16 cellular contexts compared by ENCODE assay signal in the genomic region with DNA sequence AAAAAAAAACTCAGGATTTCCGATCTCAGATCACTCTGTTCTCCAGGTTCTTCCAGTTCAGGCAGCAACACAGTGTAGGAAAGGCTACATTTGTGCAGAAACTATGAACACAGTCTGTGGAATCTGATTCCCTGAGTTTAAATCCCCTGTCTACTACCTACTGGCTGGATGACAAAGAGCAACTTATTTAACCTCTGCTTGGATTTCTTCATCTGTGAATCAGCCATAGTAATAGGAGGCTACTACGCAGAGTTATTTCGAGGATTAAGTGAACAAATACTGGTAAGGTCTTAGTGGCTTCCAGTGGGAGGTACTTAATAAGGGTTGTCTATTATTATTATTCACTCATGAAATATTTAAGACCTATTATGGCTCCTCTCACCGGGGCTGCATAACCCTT. TPM values are rescaled to one million over a fixed set of nuclear protein-coding genes. Genes with fewer than 3 reads are reported as not detected.
DNase-seq lines count a peak whose midpoint lies in the region; ATAC-seq and TF ChIP-seq lines count a peak whose summit lies in the region.
"Had no signal": no experiment of that assay in that cellular context is flagged by ENCODE, and none has a peak within 500 bp of the region (broad histone marks: within the 10 kb centered on the region; RNA-seq: fewer than 3 reads in every experiment).

No MANE protein-coding gene starts in this region.

- no peak overlapping the region for H3K27ac Mint-ChIP-seq in natural killer cell
- H3K27ac Mint-ChIP-seq: activated B cell treated with CpG ODN at 0.5 μM for 24 hours, T-cell had no signal

- peak overlapping the region in 1 of 3 donors; percentile 42 for H3K9ac ChIP-seq in skeletal muscle tissue (ENCODE audit: low read depth in 1 of 3, low read length in 3 of 3)
- H3K9ac ChIP-seq: BLaER1 treated with 17β-estradiol and CSF1 and Interleukin-3, amounts not matched to agents 10 nM and 100 nM had no signal

- no peak overlapping the region for H3K4me3 Mint-ChIP-seq in natural killer cell
- H3K4me3 Mint-ChIP-seq: activated B cell treated with CpG ODN at 0.5 μM for 24 hours, T-cell had no signal

- H3K9me3 Mint-ChIP-seq in natural killer cell = no peaks in the 10 kb centered on the region
- H3K9me3 Mint-ChIP-seq: activated B cell treated with CpG ODN at 0.5 μM for 24 hours, T-cell had no signal

- H3K36me3 ChIP-seq in ascending aorta (peaks cover 5 to 9% of the 10 kb centered on the region in 2 donors), skeletal muscle tissue (ENCODE audit: control insufficient read depth in 3 of 3, insufficient read depth in 3 of 3, low read length in 3 of 3) (peaks cover 9 to 16% (median 15%) of the 10 kb centered on the region in 3 donors)
- H3K36me3 ChIP-seq: BLaER1 treated with 17β-estradiol and CSF1 and Interleukin-3, amounts not matched to agents 10 nM and 100 nM; Peyer's patch; spleen had no signal

- H3K4me3 ChIP-seq in ascending aorta = no peak overlapping the region
- H3K4me3 ChIP-seq in skeletal muscle tissue (ENCODE audit: low read length in 3 of 3) = no peak overlapping the region
- H3K4me3 ChIP-seq: BLaER1 treated with 17β-estradiol and CSF1 and Interleukin-3, amounts not matched to agents 10 nM and 100 nM; lung; Peyer's patch; spleen had no signal

- H3K27me3 Mint-ChIP-seq in natural killer cell (ENCODE audit: low read depth in 2 of 2) = no peaks in the 10 kb centered on the region
- H3K27me3 Mint-ChIP-seq: activated B cell treated with CpG ODN at 0.5 μM for 24 hours, T-cell had no signal

- H3K4me1 ChIP-seq in ascending aorta (peaks cover 9 to 31% of the 10 kb centered on the region in 2 donors), foreskin keratinocyte (no peaks in the 10 kb centered on the region), skeletal muscle tissue (ENCODE audit: control insufficient read depth in 3 of 3, insufficient read depth in 3 of 3, low read length in 3 of 3) (peaks cover 34 to 41% (median 37%) of the 10 kb centered on the region in 3 donors)

- DNase-seq in GM03348 (ENCODE audit: low spot score) (peak; percentile 19), ascending aorta (ENCODE audit: low spot score in 2 of 2) (no peak), foreskin keratinocyte (peak; percentile 57 to 76), natural killer cell (no peak), GM20000 (ENCODE audit: low spot score) (no peak)
- DNase-seq in activated CD8-positive, alpha-beta memory T cell treated with anti-CD3 and anti-CD28 coated beads for 24 hours = no peak
- DNase-seq in stimulated activated CD4-positive, alpha-beta T cell treated with anti-CD3 and anti-CD28 coated beads, Interleukin-12 subunit alpha, Interleukin-12 subunit beta, amount 100 ng/mL, for 4 hours = no peak
- DNase-seq: activated B cell treated with CpG ODN at 0.5 μM for 24 hours, DND-41, NCI-H1694 treated with DMSO at 0.1 percent for 48 hours, spleen, T-cell had no signal

- TF ChIP-seq CTCF in ascending aorta (IDR thresholded peaks at IDR 0.05) (no peak), foreskin keratinocyte (conservative IDR thresholded peaks at IDR 0.05) (no peak), natural killer cell (IDR thresholded peaks at IDR 0.05) (no peak), GM20000 (IDR thresholded peaks at IDR 0.05; ENCODE audit: extremely low read depth, missing control alignments) (no peak)

- peak; percentile 73 for ATAC-seq in foreskin keratinocyte
- no peak for ATAC-seq in natural killer cell
- ATAC-seq: T-cell had no signal

- intact Hi-C loops in ascending aorta (cut with DNase I) = no loop called here
- intact Hi-C loops in natural killer cell (cut with micrococcal nuclease) = no loop called here

- no peaks in the 10 kb centered on the region for H3K9me3 ChIP-seq in ascending aorta
- no peaks in the 10 kb centered on the region for H3K9me3 ChIP-seq in skeletal muscle tissue (ENCODE audit: control insufficient read depth in 3 of 3, low read length in 3 of 3)
- H3K9me3 ChIP-seq: BLaER1 treated with 17β-estradiol and CSF1 and Interleukin-3, amounts not matched to agents 10 nM and 100 nM; Peyer's patch; spleen had no signal

- no peaks in the 10 kb centered on the region for H3K36me3 Mint-ChIP-seq in natural killer cell
- H3K36me3 Mint-ChIP-seq: T-cell had no signal

- H3K27me3 ChIP-seq in ascending aorta (no peaks in the 10 kb centered on the region), foreskin keratinocyte (no peaks in the 10 kb centered on the region), skeletal muscle tissue (ENCODE audit: control insufficient read depth in 3 of 3, insufficient read depth in 3 of 3, low read length in 3 of 3) (no peaks in the 10 kb centered on the region)
- H3K27me3 ChIP-seq: BLaER1 treated with 17β-estradiol and CSF1 and Interleukin-3, amounts not matched to agents 10 nM and 100 nM; Peyer's patch; spleen had no signal

- H3K4me1 Mint-ChIP-seq in natural killer cell = no peaks in the 10 kb centered on the region

- H3K27ac ChIP-seq in ascending aorta (peak overlapping the region; percentile 76 to 82), foreskin keratinocyte (no peak overlapping the region), skeletal muscle tissue (ENCODE audit: low read depth, low read length) (peak overlapping the region; percentile 42)
- H3K27ac ChIP-seq: BLaER1 treated with 17β-estradiol and CSF1 and Interleukin-3, amounts not matched to agents 10 nM and 100 nM; Peyer's patch; spleen had no signal

RNA-seq across cellular contexts. Expression of a gene that starts 44.3 kb away (rescaled TPM):
- 10.3 TPM for total RNA-seq in ascending aorta
- 48.2 and 59.2 TPM in 2 replicates for total RNA-seq in foreskin keratinocyte
- 39.8 and 43.8 TPM in 2 replicates for polyA plus RNA-seq in foreskin keratinocyte
- 90.3 TPM for total RNA-seq in skeletal muscle tissue
- total RNA-seq in natural killer cell = 100 to 1,000 TPM; 199 to 241 (median 222) TPM

Comparison
In these comparisons a context has a peak if more than half of its experiments do, and no peak if none do; other contexts are left out.
1. DNase-seq: peak in GM03348 (single experiment) and foreskin keratinocyte (2 of 2); none in ascending aorta (0 of 2), activated CD8-positive, alpha-beta memory T cell treated with anti-CD3 and anti-CD28 coated beads for 24 hours (single experiment), stimulated activated CD4-positive, alpha-beta T cell treated with anti-CD3 and anti-CD28 coated beads, Interleukin-12 subunit alpha, Interleukin-12 subunit beta, amount 100 ng/mL, for 4 hours (single experiment), natural killer cell (single experiment) and GM20000 (single experiment).